Comparison of ENCODE assay signal across 8 cellular contexts in the genomic region with DNA sequence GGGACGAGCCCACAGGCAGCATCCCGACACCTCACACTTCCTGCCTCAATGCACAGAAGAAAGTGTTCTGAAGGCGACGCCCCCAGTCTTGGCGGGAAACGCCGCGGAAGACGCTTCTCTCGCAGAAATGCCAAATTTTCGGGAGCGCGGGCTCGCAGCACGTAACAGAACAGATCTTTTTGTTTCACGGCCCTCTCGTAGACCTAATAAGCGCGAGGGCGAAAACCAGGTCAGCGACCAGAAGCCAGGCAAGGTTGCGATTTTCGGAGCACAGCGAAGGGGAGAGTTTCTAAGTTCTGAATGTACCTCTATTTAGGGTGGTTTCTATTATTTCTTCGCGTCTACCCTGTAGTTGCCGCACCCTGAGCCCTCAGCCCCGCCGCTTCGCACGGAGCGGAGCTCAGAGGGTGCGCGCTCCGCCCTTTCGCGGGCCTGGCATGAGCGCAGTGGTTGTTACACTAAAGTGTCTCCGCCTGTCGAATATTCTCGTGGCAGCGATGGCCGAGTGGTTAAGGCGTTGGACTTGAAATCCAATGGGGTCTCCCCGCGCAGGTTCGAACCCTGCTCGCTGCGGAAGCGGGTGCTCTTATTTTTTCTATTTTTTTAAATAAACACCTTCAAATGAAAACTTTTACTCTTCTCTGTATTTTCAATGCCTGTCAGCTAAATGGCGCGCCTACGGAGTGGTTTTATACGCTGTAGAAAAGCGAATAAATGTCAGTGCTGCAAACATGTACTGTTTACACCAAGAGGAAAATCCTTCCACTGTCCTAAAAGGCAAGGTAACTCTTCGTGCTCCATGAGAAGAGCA.
A peak's percentile ranks its signal among the peaks of the same experiment; 100 is the strongest.
DNase-seq lines count a peak whose midpoint lies in the region; ATAC-seq and TF ChIP-seq lines count a peak whose summit lies in the region.

No MANE protein-coding gene starts in this region.

- peak overlapping the region; percentile 75 for H3K4me3 Mint-ChIP-seq in dendritic cell treated with granulocyte-macrophage colony-stimulating factor and Interleukin-4, amounts not matched to agents 40 ng/mL and 50 ng/mL, for 4 days

- intact Hi-C loops in dendritic cell treated with granulocyte-macrophage colony-stimulating factor and Interleukin-4, amounts not matched to agents 40 ng/mL and 50 ng/mL, for 4 days (cut with micrococcal nuclease), result no loop called here
- intact Hi-C loops in left lung (cut with DNase I), result no loop called here

- H3K4me1 ChIP-seq in BE2C, result no peaks in the 10 kb centered on the region; the same call in 1 of the 2 replicates
- H3K4me1 ChIP-seq in left lung, result peaks cover 5 to 11% of the 10 kb centered on the region in 2 donors

- no peaks in the 10 kb centered on the region for H3K9me3 Mint-ChIP-seq in dendritic cell treated with granulocyte-macrophage colony-stimulating factor and Interleukin-4, amounts not matched to agents 40 ng/mL and 50 ng/mL, for 4 days

- peak overlapping the region; percentile 93 for H3K27ac Mint-ChIP-seq in dendritic cell treated with granulocyte-macrophage colony-stimulating factor and Interleukin-4, amounts not matched to agents 40 ng/mL and 50 ng/mL, for 4 days

- H3K9me3 ChIP-seq in BE2C (no peaks in the 10 kb centered on the region), left lung (no peaks in the 10 kb centered on the region)

- peaks cover 36% of the 10 kb centered on the region for H3K4me1 Mint-ChIP-seq in dendritic cell treated with granulocyte-macrophage colony-stimulating factor and Interleukin-4, amounts not matched to agents 40 ng/mL and 50 ng/mL, for 4 days (ENCODE audit: low read depth)

- DNase-seq in BE2C (peak; percentile 89), NCI-H69 (lab: John Stamatoyannopoulos, UW) (peak; percentile 93), left lung (peak; percentile 91)
- peak; percentile 97 to 100 for DNase-seq in activated CD4-positive, alpha-beta T cell treated with anti-CD3 and anti-CD28 coated beads, Interleukin-2, amount 50 U/mL, for 24 hours (ENCODE audit: low read depth in 1 of 2, low spot score in 1 of 2)
- DNase-seq in stimulated activated CD4-positive, alpha-beta T cell treated with anti-CD3 and anti-CD28 coated beads, Interleukin-2, amount 100 ng/mL, for 4 hours (ENCODE audit: low read depth), result peak; percentile 91

- peak overlapping the region; percentile 92 for H3K4me3 ChIP-seq in BE2C (ENCODE audit: low read depth, low read length)
- H3K4me3 ChIP-seq in left lung, result peak overlapping the region; percentile 60 to 67

- H3K27me3 Mint-ChIP-seq in dendritic cell treated with granulocyte-macrophage colony-stimulating factor and Interleukin-4, amounts not matched to agents 40 ng/mL and 50 ng/mL, for 4 days, result no peaks in the 10 kb centered on the region

- peak overlapping the region; percentile 92 to 97 for H3K27ac ChIP-seq in left lung

- H3K27me3 ChIP-seq in BE2C (no peaks in the 10 kb centered on the region), left lung (no peaks in the 10 kb centered on the region)

- H3K36me3 Mint-ChIP-seq in dendritic cell treated with granulocyte-macrophage colony-stimulating factor and Interleukin-4, amounts not matched to agents 40 ng/mL and 50 ng/mL, for 4 days (ENCODE audit: low read depth), result no peaks in the 10 kb centered on the region

- H3K36me3 ChIP-seq in BE2C (no peaks in the 10 kb centered on the region), left lung (no peaks in the 10 kb centered on the region)

- peak; percentile 76 for ATAC-seq in GM19372 (IDR thresholded peaks at IDR 0.05; ENCODE audit: low read depth, unreplicated experiment)
- ATAC-seq in HG03521 (IDR thresholded peaks at IDR 0.05; ENCODE audit: unreplicated experiment), result peak; percentile 85
- peak; percentile 93 for ATAC-seq in left lung

- TF ChIP-seq CTCF in BE2C (IDR thresholded peaks at IDR 0.05; ENCODE audit: low read depth, low read length), result no peak
- TF ChIP-seq CTCF in left lung (IDR thresholded peaks at IDR 0.05), result no peak

Comparison
In these comparisons a context has a peak if more than half of its experiments do, and no peak if none do; other contexts are left out.
1. Peak in every context shown above with its lines: DNase-seq, ATAC-seq, H3K4me3 ChIP-seq and H3K27ac ChIP-seq.